ENCODE assay signal across 1 cellular context in the genomic region with DNA sequence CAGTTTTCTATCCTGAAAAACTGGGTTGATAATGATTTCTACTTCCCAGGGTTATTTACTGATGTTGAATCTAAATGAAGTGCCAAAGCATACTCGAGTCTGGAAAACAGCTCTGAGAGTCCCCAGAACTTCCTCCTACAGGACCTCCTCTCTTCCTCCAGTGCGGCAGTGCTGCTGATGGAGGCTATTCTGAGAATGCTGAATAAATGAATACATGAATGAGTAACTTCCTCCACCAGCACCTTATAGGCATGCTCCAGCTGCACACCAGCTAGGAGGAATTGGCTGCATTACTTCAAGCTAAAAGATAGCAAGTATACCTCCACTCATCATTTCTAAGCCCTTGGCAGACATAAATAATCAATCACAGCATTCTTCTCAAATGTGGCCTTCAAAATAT.
TF ChIP-seq lines count a peak whose summit lies in the region.

No MANE protein-coding gene starts in this region.

TF ChIP-seq in WTC11, 78 proteins besides CTCF, POLR2A, EP300 and RAD21 (continued from another document):
- TF ChIP-seq, protein P1, sequence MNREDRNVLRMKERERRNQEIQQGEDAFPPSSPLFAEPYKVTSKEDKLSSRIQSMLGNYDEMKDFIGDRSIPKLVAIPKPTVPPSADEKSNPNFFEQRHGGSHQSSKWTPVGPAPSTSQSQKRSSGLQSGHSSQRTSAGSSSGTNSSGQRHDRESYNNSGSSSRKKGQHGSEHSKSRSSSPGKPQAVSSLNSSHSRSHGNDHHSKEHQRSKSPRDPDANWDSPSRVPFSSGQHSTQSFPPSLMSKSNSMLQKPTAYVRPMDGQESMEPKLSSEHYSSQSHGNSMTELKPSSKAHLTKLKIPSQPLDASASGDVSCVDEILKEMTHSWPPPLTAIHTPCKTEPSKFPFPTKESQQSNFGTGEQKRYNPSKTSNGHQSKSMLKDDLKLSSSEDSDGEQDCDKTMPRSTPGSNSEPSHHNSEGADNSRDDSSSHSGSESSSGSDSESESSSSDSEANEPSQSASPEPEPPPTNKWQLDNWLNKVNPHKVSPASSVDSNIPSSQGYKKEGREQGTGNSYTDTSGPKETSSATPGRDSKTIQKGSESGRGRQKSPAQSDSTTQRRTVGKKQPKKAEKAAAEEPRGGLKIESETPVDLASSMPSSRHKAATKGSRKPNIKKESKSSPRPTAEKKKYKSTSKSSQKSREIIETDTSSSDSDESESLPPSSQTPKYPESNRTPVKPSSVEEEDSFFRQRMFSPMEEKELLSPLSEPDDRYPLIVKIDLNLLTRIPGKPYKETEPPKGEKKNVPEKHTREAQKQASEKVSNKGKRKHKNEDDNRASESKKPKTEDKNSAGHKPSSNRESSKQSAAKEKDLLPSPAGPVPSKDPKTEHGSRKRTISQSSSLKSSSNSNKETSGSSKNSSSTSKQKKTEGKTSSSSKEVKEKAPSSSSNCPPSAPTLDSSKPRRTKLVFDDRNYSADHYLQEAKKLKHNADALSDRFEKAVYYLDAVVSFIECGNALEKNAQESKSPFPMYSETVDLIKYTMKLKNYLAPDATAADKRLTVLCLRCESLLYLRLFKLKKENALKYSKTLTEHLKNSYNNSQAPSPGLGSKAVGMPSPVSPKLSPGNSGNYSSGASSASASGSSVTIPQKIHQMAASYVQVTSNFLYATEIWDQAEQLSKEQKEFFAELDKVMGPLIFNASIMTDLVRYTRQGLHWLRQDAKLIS (CRISPR knock-in tag; IDR thresholded peaks at IDR 0.05; ENCODE audit: borderline replicate concordance): no peak
- no peak for TF ChIP-seq ATF6 (CRISPR knock-in tag; IDR thresholded peaks at IDR 0.05)
- no peak for TF ChIP-seq OVOL2 (CRISPR knock-in tag; IDR thresholded peaks at IDR 0.05; ENCODE audit: borderline replicate concordance)
- TF ChIP-seq ARID4B (CRISPR knock-in tag; IDR thresholded peaks at IDR 0.05; ENCODE audit: borderline replicate concordance): no peak
- no peak for TF ChIP-seq USF1 (CRISPR knock-in tag; IDR thresholded peaks at IDR 0.05)
- no peak for TF ChIP-seq ERG (CRISPR knock-in tag; IDR thresholded peaks at IDR 0.05)
